29 cellular contexts compared by ENCODE assay signal in the genomic region with DNA sequence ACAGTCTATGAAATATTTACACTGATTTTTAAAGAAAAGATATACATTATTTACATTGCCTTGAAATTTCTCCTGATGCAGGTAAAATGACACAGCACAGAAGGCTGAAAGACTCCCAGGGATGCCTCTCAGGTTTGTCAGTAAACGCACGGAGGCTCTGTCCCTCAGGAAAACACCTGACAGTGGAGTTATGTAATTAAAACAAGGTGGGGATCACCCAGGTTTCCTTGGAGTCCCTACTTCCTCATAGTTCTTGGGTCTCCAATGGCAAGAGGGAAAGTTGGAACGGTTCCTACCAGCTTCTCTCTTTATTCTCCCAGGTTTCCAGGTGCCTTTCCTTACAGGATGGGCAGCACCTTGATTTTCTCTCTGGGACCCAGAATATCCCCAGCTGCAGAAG.
DNase-seq lines count a peak whose midpoint lies in the region; ATAC-seq, FAIRE-seq and TF ChIP-seq lines count a peak whose summit lies in the region.
"Had no signal": no experiment of that assay in that cellular context is flagged by ENCODE, and none has a peak within 500 bp of the region (broad histone marks: within the 10 kb centered on the region; RNA-seq: fewer than 3 reads in every experiment).

No MANE protein-coding gene starts in this region.

- H3K27ac ChIP-seq in IMR-90 (ENCODE audit: insufficient read depth, low read length) (no peak overlapping the region), keratinocyte (ENCODE audit: control insufficient read depth, insufficient read depth, low read length) (no peak overlapping the region), right lobe of liver (no peak overlapping the region)
- H3K27ac ChIP-seq: BLaER1 had no signal

- H2AK5ac ChIP-seq in IMR-90 (ENCODE audit: low read depth, low read length), result 0 out of 2 replicates have a peak overlapping the region, but pooled peaks have one; percentile 59

- H3K14ac ChIP-seq in IMR-90 (replicated peaks; ENCODE audit: low read depth, low read length), result no peak overlapping the region

- no peak overlapping the region for H3K4ac ChIP-seq in IMR-90 (ENCODE audit: low read depth, low read length)

- H3K27me3 ChIP-seq in IMR-90 (ENCODE audit: control insufficient read depth, insufficient read depth, low read length) (no peaks in the 10 kb centered on the region), keratinocyte (ENCODE audit: control insufficient read depth, extremely low read depth, insufficient read depth, low read length) (no peaks in the 10 kb centered on the region), right lobe of liver (no peaks in the 10 kb centered on the region)
- H3K27me3 ChIP-seq: BE2C, BLaER1 had no signal

- H4K20me1 ChIP-seq in IMR-90 (ENCODE audit: insufficient read depth, low read length), result no peaks in the 10 kb centered on the region
- H4K20me1 ChIP-seq in keratinocyte (ENCODE audit: control insufficient read depth, extremely low read depth, insufficient read depth, low read length), result no peaks in the 10 kb centered on the region
- H4K20me1 ChIP-seq: BLaER1 had no signal

- intact Hi-C loops in IMR-90 (cut with micrococcal nuclease), result no loop called here
- intact Hi-C loops in right lobe of liver (cut with DNase I), result no loop called here
- intact Hi-C loops in cardiac septum (cut with DNase I), result no loop called here

- H4K5ac ChIP-seq in IMR-90 (ENCODE audit: low read depth, low read length), result no peak overlapping the region

- POLR2A ChIA-PET in IMR-90 (lab: Charles Lee; ENCODE audit: unreplicated experiment), result no interaction called here

- H3K23ac ChIP-seq in IMR-90 (ENCODE audit: low read depth, low read length), result no peak overlapping the region

- CTCF ChIA-PET in IMR-90 (lab: Yijun Ruan, JAX), result no interaction called here

- H2BK5ac ChIP-seq in IMR-90 (ENCODE audit: low read depth, low read length, poor library complexity, severe bottlenecking), result no peak overlapping the region

- H2BK20ac ChIP-seq in IMR-90 (ENCODE audit: low read depth, low read length), result peak overlapping the region; percentile 47; the same call in 1 of the 2 replicates

- ATAC-seq in IMR-90 (ENCODE audit: low read depth) (no peak), right lobe of liver (no peak), HG02623 (IDR thresholded peaks at IDR 0.05; ENCODE audit: unreplicated experiment) (no peak)
- ATAC-seq: GM12878 had no signal

- H3K4me1 ChIP-seq in IMR-90 (ENCODE audit: control insufficient read depth, insufficient read depth, low read length), result peaks cover 10% of the 10 kb centered on the region
- H3K4me1 ChIP-seq in keratinocyte (ENCODE audit: control insufficient read depth, extremely low read depth, insufficient read depth, low read length), result peaks cover 31% of the 10 kb centered on the region
- peaks cover 0 to 10% (median under 1%) of the 10 kb centered on the region in 4 donors for H3K4me1 ChIP-seq in right lobe of liver
- H3K4me1 ChIP-seq: BE2C had no signal

- no peak overlapping the region for H3K9ac ChIP-seq in IMR-90 (ENCODE audit: low read depth, low read length)
- H3K9ac ChIP-seq in keratinocyte (ENCODE audit: control insufficient read depth, extremely low read depth, insufficient read depth, low read length), result no peak overlapping the region
- H3K9ac ChIP-seq: BLaER1 had no signal

- no peak for TF ChIP-seq POLR2A in IMR-90 (IDR thresholded peaks at IDR 0.05; ENCODE audit: low read depth, low read length)
- TF ChIP-seq POLR2A in right lobe of liver (IDR thresholded peaks at IDR 0.05), result no peak

- H3K9me1 ChIP-seq in IMR-90 (ENCODE audit: insufficient read depth, low read length) (peaks cover 2% of the 10 kb centered on the region), keratinocyte (ENCODE audit: control insufficient read depth, extremely low read depth, insufficient read depth, low read length) (no peaks in the 10 kb centered on the region)

- in situ Hi-C loops in IMR-90 (cut with MboI; ENCODE audit: low sequenced_read_pairs), result no loop called here

- BruUV-seq in IMR-90 (replicated peaks; lab: Mats Ljungman, UMichigan), result no TSS peak

- no peak overlapping the region for H2AK9ac ChIP-seq in IMR-90 (replicated peaks; ENCODE audit: low read depth, low read length, poor library complexity)

- H3K36me3 ChIP-seq in IMR-90 (ENCODE audit: control insufficient read depth, insufficient read depth, low read length), result no peaks in the 10 kb centered on the region
- H3K36me3 ChIP-seq in keratinocyte (ENCODE audit: control insufficient read depth in 2 of 2, extremely low read depth in 1 of 2, insufficient read depth in 2 of 2, low read length in 2 of 2), result no peaks in the 10 kb centered on the region
- no peaks in the 10 kb centered on the region for H3K36me3 ChIP-seq in right lobe of liver
- H3K36me3 ChIP-seq: BE2C, BLaER1 had no signal

- no peak for TF ChIP-seq RAD21 in IMR-90 (IDR thresholded peaks at IDR 0.05; ENCODE audit: low read length)

- H3K79me1 ChIP-seq in IMR-90 (ENCODE audit: low read depth in 1 of 2, low read length in 2 of 2), result no peaks in the 10 kb centered on the region

- TF ChIP-seq CTCF in IMR-90 (conservative IDR thresholded peaks at IDR 0.05; ENCODE audit: low read depth, low read length) (no peak), epithelial cell of esophagus (IDR thresholded peaks at IDR 0.05; ENCODE audit: insufficient read depth, low read depth, low read length, missing control alignments) (no peak), keratinocyte (optimal IDR thresholded peaks at IDR 0.05 in 1 of 3, IDR thresholded peaks at IDR 0.05 in 1 of 3, conservative IDR thresholded peaks at IDR 0.05 in 1 of 3; ENCODE audit: extremely low read depth in 1 of 3, insufficient read depth in 2 of 3, low read length in 3 of 3) (no peak), right lobe of liver (IDR thresholded peaks at IDR 0.05) (no peak)

- H3K79me2 ChIP-seq in keratinocyte (ENCODE audit: control insufficient read depth, insufficient read depth, low read length), result no peaks in the 10 kb centered on the region

- H3K18ac ChIP-seq in IMR-90 (ENCODE audit: low read depth, low read length), result no peak overlapping the region

- H4K91ac ChIP-seq in IMR-90 (ENCODE audit: insufficient read depth, low read depth, low read length), result no peak overlapping the region

- no peak overlapping the region; the same call in 1 of the 2 replicates for H2BK120ac ChIP-seq in IMR-90 (ENCODE audit: low read depth, low read length)

- H2BK15ac ChIP-seq in IMR-90 (ENCODE audit: low read depth, low read length), result no peak overlapping the region

- no peak for FAIRE-seq in keratinocyte (lab: Jason Lieb, UNC)
- FAIRE-seq: A204.1, GM12878, GM12892, GM18507, GM19239 had no signal

- H2AFZ ChIP-seq in IMR-90 (replicated peaks; ENCODE audit: low read length, poor library complexity), result peak overlapping the region; percentile 68
- peak overlapping the region; percentile 28 for H2AFZ ChIP-seq in keratinocyte (ENCODE audit: control insufficient read depth, low read length)

- H3K56ac ChIP-seq in IMR-90 (ENCODE audit: extremely low read depth, insufficient read depth, low read length), result no peak overlapping the region

- no CpG with 5 or more reads among the region's 3 CpGs for WGBS in IMR-90 (ENCODE audit: extremely low coverage in 2 of 2, insufficient read length in 1 of 2), 2 experiments
- 64% methylated on average over 1 of the region's 3 CpGs for WGBS in right lobe of liver (ENCODE audit: insufficient coverage, low coverage, low lambda C conversion rate, missing lambda C conversion rate)

- H3K9me3 ChIP-seq in IMR-90 (ENCODE audit: control insufficient read depth, insufficient read depth, low read length) (no peaks in the 10 kb centered on the region), keratinocyte (ENCODE audit: control insufficient read depth, low read depth, low read length) (no peaks in the 10 kb centered on the region), right lobe of liver (no peaks in the 10 kb centered on the region)
- H3K9me3 ChIP-seq: BE2C, BLaER1 had no signal

- no peak overlapping the region for H4K8ac ChIP-seq in IMR-90 (ENCODE audit: low read depth in 2 of 2, low read length in 2 of 2)

- H3K4me2 ChIP-seq in IMR-90 (ENCODE audit: low read depth, low read length) (no peak overlapping the region), keratinocyte (ENCODE audit: control insufficient read depth, extremely low read depth, insufficient read depth, low read depth, low read length) (no peak overlapping the region)

- H3K4me3 ChIP-seq in IMR-90 (ENCODE audit: insufficient read depth, low read depth, low read length) (no peak overlapping the region), epithelial cell of esophagus (ENCODE audit: low read length) (no peak overlapping the region), keratinocyte (ENCODE audit: control insufficient read depth in 2 of 3, extremely low read depth in 1 of 3, insufficient read depth in 2 of 3, low read depth in 1 of 3, low read length in 3 of 3) (no peak overlapping the region), right lobe of liver (no peak overlapping the region)
- H3K4me3 ChIP-seq: BLaER1, GM12878 had no signal

- dilution Hi-C loops in IMR-90 (cut with HindIII; ENCODE audit: low sequenced_read_pairs, unreplicated experiment), result no loop called here
- dilution Hi-C loops in keratinocyte (cut with MboI; ENCODE audit: extremely low pct_ligation_motif_present, low sequenced_read_pairs), result no loop called here

- DNase-seq in IMR-90 (no peak), epithelial cell of esophagus (ENCODE audit: low read depth) (peak; percentile 51), keratinocyte (ENCODE audit: low read depth, low spot score) (no peak), mucosa of gallbladder (ENCODE audit: low spot score) (peak; percentile 41), right lobe of liver (no peak), cardiac septum (ENCODE audit: low spot score) (no peak)
- DNase-seq in stimulated activated CD4-positive, alpha-beta T cell treated with anti-CD3 and anti-CD28 coated beads, Interleukin-4, amount 100 ng/mL, for 4 hours, result no peak
- DNase-seq: 8988T; ACHN; BE2C; C1 segment of cervical spinal cord; CD4-positive, alpha-beta memory T cell; CD4-positive, CD25-positive, alpha-beta regulatory T cell; CD8-positive, alpha-beta memory T cell; COR-L47; DMS 273 treated with DMSO at 0.1 percent for 48 hours; DMS153; DMS53; DMS79; DND-41; EL; GDM1 had no signal

TF ChIP-seq in IMR-90, 13 proteins besides CTCF, POLR2A, EP300 and RAD21 (continues in another document):
- no peak for TF ChIP-seq NFE2L2 (IDR thresholded peaks at IDR 0.05; ENCODE audit: low read depth, low read length)
- no peak for TF ChIP-seq MAFK (IDR thresholded peaks at IDR 0.05; ENCODE audit: low read depth, low read length)
- TF ChIP-seq BHLHE40 (IDR thresholded peaks at IDR 0.05; ENCODE audit: low read depth, low read length), result no peak
- TF ChIP-seq RFX5 (IDR thresholded peaks at IDR 0.05; ENCODE audit: low read depth, low read length), result no peak
- TF ChIP-seq FOS (IDR thresholded peaks at IDR 0.05; ENCODE audit: low read depth, low read length), result no peak
- TF ChIP-seq MAZ (IDR thresholded peaks at IDR 0.05; ENCODE audit: borderline replicate concordance, low read depth, low read length), result no peak
- no peak for TF ChIP-seq SMC3 (IDR thresholded peaks at IDR 0.05; ENCODE audit: low read depth, low read length)
- TF ChIP-seq CHD1 (IDR thresholded peaks at IDR 0.05; ENCODE audit: low read depth, low read length), result no peak

Comparison
In these comparisons a context has a peak if more than half of its experiments do, and no peak if none do; other contexts are left out.
1. DNase-seq: peak in epithelial cell of esophagus (single experiment) and mucosa of gallbladder (single experiment); none in IMR-90 (single experiment), keratinocyte (single experiment), right lobe of liver (0 of 3), stimulated activated CD4-positive, alpha-beta T cell treated with anti-CD3 and anti-CD28 coated beads, Interleukin-4, amount 100 ng/mL, for 4 hours (0 of 2) and cardiac septum (single experiment).